16 cellular contexts compared by ENCODE assay signal in the genomic region with DNA sequence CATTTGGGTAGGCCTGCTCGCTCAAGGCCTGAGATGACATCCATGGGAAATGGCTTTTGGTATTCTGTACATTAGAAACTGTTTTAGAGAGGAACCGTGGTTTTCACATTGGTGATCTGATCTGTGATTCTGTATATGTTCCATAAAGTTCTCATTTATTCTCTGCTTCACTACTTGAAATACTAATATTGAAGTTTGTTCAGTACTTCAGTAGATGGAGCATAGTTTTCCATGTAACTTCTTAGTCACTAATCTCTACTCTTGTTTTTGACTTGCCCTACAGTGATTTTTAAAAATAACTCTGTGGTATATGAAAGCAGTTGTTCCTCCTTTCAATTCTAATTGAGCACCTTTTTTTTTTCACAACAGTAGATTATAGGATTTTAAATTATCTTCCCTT.
DNase-seq lines count a peak whose midpoint lies in the region; ATAC-seq lines count a peak whose summit lies in the region.
"Had no signal": no experiment of that assay in that cellular context is flagged by ENCODE, and none has a peak within 500 bp of the region (broad histone marks: within the 10 kb centered on the region; RNA-seq: fewer than 3 reads in every experiment).

No MANE protein-coding gene starts in this region.

- peaks cover 94% of the 10 kb centered on the region for H3K4me1 Mint-ChIP-seq in activated T-cell treated with anti-CD3 and anti-CD28 coated beads, Interleukin-2, amount 50 U/mL, for 72 hours (ENCODE audit: low read depth)
- peaks cover 90% of the 10 kb centered on the region for H3K4me1 Mint-ChIP-seq in activated naive CD8-positive, alpha-beta T cell treated with anti-CD3 and anti-CD28 coated beads, Interleukin-2, amount 50 U/mL, for 24 hours
- peaks cover 85% of the 10 kb centered on the region for H3K4me1 Mint-ChIP-seq in stimulated activated naive CD8-positive, alpha-beta T cell treated with anti-CD3 and anti-CD28 coated beads, Interleukin-15, amount 100 ng/mL, for 72 hours

- no peak for DNase-seq in activated T-cell treated with anti-CD3 and anti-CD28 coated beads, Interleukin-2, amount 50 U/mL, for 72 hours
- DNase-seq in activated T-cell treated with anti-CD3 and anti-CD28 coated beads, Interleukin-2, amount 50 U/mL, for 1 hour = no peak
- DNase-seq in activated naive CD8-positive, alpha-beta T cell treated with anti-CD3 and anti-CD28 coated beads, Interleukin-2, amount 50 U/mL, for 24 hours = no peak
- no peak for DNase-seq in stimulated activated naive CD8-positive, alpha-beta T cell treated with anti-CD3 and anti-CD28 coated beads, Interleukin-15, amount 100 ng/mL, for 72 hours
- DNase-seq in cerebellar nuclear complex (lab: John Stamatoyannopoulos, UW) = no peak
- no peak for DNase-seq in NCI-H526 treated with DMSO at 0.1 percent for 48 hours (lab: John Stamatoyannopoulos, UW)
- DNase-seq: activated CD4-positive, CD25-positive, alpha-beta regulatory T cell; activated gamma-delta T cell treated with Interleukin-2 at 50 U/mL for 16 hours; DMS53; HFFc6; IMR-90; NCI-H1417; NCI-H526; stimulated activated CD4-positive, alpha-beta T cell treated with anti-CD3 and anti-CD28 coated beads, Interleukin-1b, Interleukin-23, amount 100 ng/mL, for 48 hours had no signal

- peaks cover 6 to 18% of the 10 kb centered on the region in 2 donors for H3K36me3 Mint-ChIP-seq in activated T-cell treated with anti-CD3 and anti-CD28 coated beads, Interleukin-2, amount 50 U/mL, for 72 hours (ENCODE audit: insufficient read depth in 2 of 2)
- H3K36me3 Mint-ChIP-seq in activated naive CD8-positive, alpha-beta T cell treated with anti-CD3 and anti-CD28 coated beads, Interleukin-2, amount 50 U/mL, for 24 hours (ENCODE audit: low read depth) = peaks cover 47% of the 10 kb centered on the region

- peak overlapping the region; percentile 97 for H3K27ac Mint-ChIP-seq in activated T-cell treated with anti-CD3 and anti-CD28 coated beads, Interleukin-2, amount 50 U/mL, for 72 hours
- peak overlapping the region; percentile 71 for H3K27ac Mint-ChIP-seq in activated naive CD8-positive, alpha-beta T cell treated with anti-CD3 and anti-CD28 coated beads, Interleukin-2, amount 50 U/mL, for 24 hours
- H3K27ac Mint-ChIP-seq in stimulated activated naive CD8-positive, alpha-beta T cell treated with anti-CD3 and anti-CD28 coated beads, Interleukin-15, amount 100 ng/mL, for 72 hours = peak overlapping the region; percentile 33 to 48
- H3K27ac Mint-ChIP-seq: HFFc6 had no signal

- H3K4me3 Mint-ChIP-seq in activated T-cell treated with anti-CD3 and anti-CD28 coated beads, Interleukin-2, amount 50 U/mL, for 72 hours = peak overlapping the region; percentile 23 to 76
- H3K4me3 Mint-ChIP-seq in activated naive CD8-positive, alpha-beta T cell treated with anti-CD3 and anti-CD28 coated beads, Interleukin-2, amount 50 U/mL, for 24 hours = peak overlapping the region; percentile 37
- peak overlapping the region; percentile 5 to 29 for H3K4me3 Mint-ChIP-seq in stimulated activated naive CD8-positive, alpha-beta T cell treated with anti-CD3 and anti-CD28 coated beads, Interleukin-15, amount 100 ng/mL, for 72 hours
- H3K4me3 Mint-ChIP-seq: HFFc6 had no signal

- H3K9me3 Mint-ChIP-seq in activated T-cell treated with anti-CD3 and anti-CD28 coated beads, Interleukin-2, amount 50 U/mL, for 72 hours = no peaks in the 10 kb centered on the region
- H3K9me3 Mint-ChIP-seq in activated naive CD8-positive, alpha-beta T cell treated with anti-CD3 and anti-CD28 coated beads, Interleukin-2, amount 50 U/mL, for 24 hours = no peaks in the 10 kb centered on the region
- no peaks in the 10 kb centered on the region for H3K9me3 Mint-ChIP-seq in stimulated activated naive CD8-positive, alpha-beta T cell treated with anti-CD3 and anti-CD28 coated beads, Interleukin-15, amount 100 ng/mL, for 72 hours
- H3K9me3 Mint-ChIP-seq: HFFc6 had no signal

- no peaks in the 10 kb centered on the region for H3K27me3 Mint-ChIP-seq in activated T-cell treated with anti-CD3 and anti-CD28 coated beads, Interleukin-2, amount 50 U/mL, for 72 hours (ENCODE audit: low read depth)
- H3K27me3 Mint-ChIP-seq in activated naive CD8-positive, alpha-beta T cell treated with anti-CD3 and anti-CD28 coated beads, Interleukin-2, amount 50 U/mL, for 24 hours = no peaks in the 10 kb centered on the region
- no peaks in the 10 kb centered on the region for H3K27me3 Mint-ChIP-seq in stimulated activated naive CD8-positive, alpha-beta T cell treated with anti-CD3 and anti-CD28 coated beads, Interleukin-15, amount 100 ng/mL, for 72 hours

- ATAC-seq in activated T-cell treated with anti-CD3 and anti-CD28 coated beads, Interleukin-2, amount 50 U/mL, for 72 hours (replicated peaks in 1 of 2) = peak; percentile 30 to 49
- ATAC-seq in HG02870 (IDR thresholded peaks at IDR 0.05; ENCODE audit: unreplicated experiment) (peak; percentile 36), GM18867 (IDR thresholded peaks at IDR 0.05; ENCODE audit: unreplicated experiment) (no peak)
- ATAC-seq in activated naive CD8-positive, alpha-beta T cell treated with anti-CD3 and anti-CD28 coated beads, Interleukin-2, amount 50 U/mL, for 24 hours = peak; percentile 69
- peak; percentile 57 for ATAC-seq in stimulated activated naive CD8-positive, alpha-beta T cell treated with anti-CD3 and anti-CD28 coated beads, Interleukin-15, amount 100 ng/mL, for 72 hours

Comparison
In these comparisons a context has a peak if more than half of its experiments do, and no peak if none do; other contexts are left out.
1. H3K27ac Mint-ChIP-seq: peak in every context shown above with its lines; median percentile 97 in activated T-cell treated with anti-CD3 and anti-CD28 coated beads, Interleukin-2, amount 50 U/mL, for 72 hours; 71 in activated naive CD8-positive, alpha-beta T cell treated with anti-CD3 and anti-CD28 coated beads, Interleukin-2, amount 50 U/mL, for 24 hours; 40 in stimulated activated naive CD8-positive, alpha-beta T cell treated with anti-CD3 and anti-CD28 coated beads, Interleukin-15, amount 100 ng/mL, for 72 hours.